Comparison of ENCODE assay signal across 8 cellular contexts in the genomic region with DNA sequence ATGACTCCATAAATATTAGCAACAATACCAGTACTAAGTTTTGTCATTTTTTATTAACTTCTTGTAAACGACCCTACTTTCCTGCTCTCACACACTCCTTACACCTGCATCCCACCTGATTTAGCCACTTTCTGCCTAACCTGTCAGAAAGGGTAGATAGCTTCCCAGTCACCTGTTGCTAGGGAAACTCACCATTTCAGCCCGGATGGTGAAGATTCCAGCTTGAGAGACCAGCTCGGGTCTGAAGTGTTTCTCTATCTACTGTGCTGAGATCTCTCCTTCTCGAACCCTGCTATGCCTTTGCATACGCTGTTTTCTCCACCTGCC. TPM values are rescaled to one million over a fixed set of nuclear protein-coding genes. Genes with fewer than 3 reads are reported as not detected.
DNase-seq lines count a peak whose midpoint lies in the region; ATAC-seq and TF ChIP-seq lines count a peak whose summit lies in the region.

A gene with protein sequence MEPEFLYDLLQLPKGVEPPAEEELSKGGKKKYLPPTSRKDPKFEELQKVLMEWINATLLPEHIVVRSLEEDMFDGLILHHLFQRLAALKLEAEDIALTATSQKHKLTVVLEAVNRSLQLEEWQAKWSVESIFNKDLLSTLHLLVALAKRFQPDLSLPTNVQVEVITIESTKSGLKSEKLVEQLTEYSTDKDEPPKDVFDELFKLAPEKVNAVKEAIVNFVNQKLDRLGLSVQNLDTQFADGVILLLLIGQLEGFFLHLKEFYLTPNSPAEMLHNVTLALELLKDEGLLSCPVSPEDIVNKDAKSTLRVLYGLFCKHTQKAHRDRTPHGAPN (plus strand): TSS at position 220 of the 327 bp plus-strand sequence. CDS start 2,405 bp downstream, outside the sequence.

- 63 to 66% (median 65%) methylated on average over 5 of the region's 5 CpGs for WGBS in heart left ventricle, 4 donors

- intact Hi-C loops in heart left ventricle (cut with DNase I) (no loop called here), Right ventricle myocardium superior (cut with DNase I) (no loop called here), ascending aorta (cut with DNase I) (no loop called here), posterior vena cava (cut with DNase I) (no loop called here)

- H3K4me1 ChIP-seq in heart left ventricle (peaks cover 0 to 19% (median 0%) of the 10 kb centered on the region in 12 donors), ascending aorta (no peaks in the 10 kb centered on the region)

- H3K27me3 Mint-ChIP-seq in nephron progenitor cell (ENCODE audit: low read depth, poor library complexity) = peaks cover 6% of the 10 kb centered on the region

- H3K27me3 ChIP-seq in heart left ventricle = peaks cover 0 to 34% (median 12%) of the 10 kb centered on the region in 9 donors
- H3K27me3 ChIP-seq in ascending aorta = no peaks in the 10 kb centered on the region

- peaks cover 55% of the 10 kb centered on the region for H3K4me1 Mint-ChIP-seq in nephron progenitor cell

- H3K36me3 Mint-ChIP-seq in nephron progenitor cell (ENCODE audit: low read depth) = no peaks in the 10 kb centered on the region

- H3K27ac ChIP-seq in heart left ventricle = peak within 1 kb of the TSS in 6 of 12 donors; percentile 29 to 93 (median 54)
- peak within 1 kb of the TSS; percentile 40 to 43 for H3K27ac ChIP-seq in ascending aorta

- H3K9me3 Mint-ChIP-seq in nephron progenitor cell = no peaks in the 10 kb centered on the region

- H3K27ac Mint-ChIP-seq in nephron progenitor cell = peak within 1 kb of the TSS; percentile 3

- no peak for DNase-seq in heart left ventricle
- no peak for DNase-seq in Right ventricle myocardium superior
- no peak for DNase-seq in NB4 (ENCODE audit: low read depth)
- DNase-seq in ascending aorta (ENCODE audit: low spot score in 2 of 2) = no peak
- DNase-seq in nephron progenitor cell = no peak
- no peak for DNase-seq in posterior vena cava (ENCODE audit: low spot score)
- DNase-seq in NK-92 (lab: John Stamatoyannopoulos, UW; ENCODE audit: unreplicated experiment) = no peak

- TF ChIP-seq POLR2A in heart left ventricle (IDR thresholded peaks at IDR 0.05) (no peak), NB4 (IDR thresholded peaks at IDR 0.05; ENCODE audit: extremely low read depth, insufficient read length) (no peak)

- H3K4me3 ChIP-seq in heart left ventricle = peak within 1 kb of the TSS in 11 of 12 donors; percentile 5 to 68 (median 31)
- H3K4me3 ChIP-seq in NB4 (ENCODE audit: low read depth, low read length) = peak within 1 kb of the TSS; percentile 74
- peak within 1 kb of the TSS in 1 of 2 donors; percentile 45 for H3K4me3 ChIP-seq in ascending aorta

- H3K36me3 ChIP-seq in heart left ventricle = peaks cover 0 to 12% (median 0%) of the 10 kb centered on the region in 9 donors
- H3K36me3 ChIP-seq in ascending aorta = no peaks in the 10 kb centered on the region

- TF ChIP-seq CTCF in heart left ventricle (IDR thresholded peaks at IDR 0.05) (no peak), NB4 (IDR thresholded peaks at IDR 0.05; ENCODE audit: low read depth, low read length) (no peak), ascending aorta (IDR thresholded peaks at IDR 0.05) (no peak), nephron progenitor cell (IDR thresholded peaks at IDR 0.05) (no peak)

- no peaks in the 10 kb centered on the region for H3K9me3 ChIP-seq in heart left ventricle
- no peaks in the 10 kb centered on the region for H3K9me3 ChIP-seq in ascending aorta

- no peak for ATAC-seq in heart left ventricle
- no peak for ATAC-seq in Right ventricle myocardium superior (ENCODE audit: poor library complexity)
- ATAC-seq in GM18517 (IDR thresholded peaks at IDR 0.05; ENCODE audit: unreplicated experiment) = no peak

- no peak within 1 kb of the TSS for H3K4me3 Mint-ChIP-seq in nephron progenitor cell

RNA-seq across cellular contexts. Expression of the gene that starts here (rescaled TPM):
- total RNA-seq in heart left ventricle (10 to 100 TPM in 1 of 9 donors, 1 to 10 TPM in 8; 1.1 to 34.8 (median 2.1) TPM), Right ventricle myocardium superior (3.5 TPM), ascending aorta (19.9 TPM), posterior vena cava (10 to 100 TPM in 1 of 2 donors, 1 to 10 TPM in 1; 9.8 to 14.7 TPM)
- polyA plus RNA-seq in heart left ventricle = 1 to 10 TPM; 2.6 to 3.0 TPM
